In the genomic region with DNA sequence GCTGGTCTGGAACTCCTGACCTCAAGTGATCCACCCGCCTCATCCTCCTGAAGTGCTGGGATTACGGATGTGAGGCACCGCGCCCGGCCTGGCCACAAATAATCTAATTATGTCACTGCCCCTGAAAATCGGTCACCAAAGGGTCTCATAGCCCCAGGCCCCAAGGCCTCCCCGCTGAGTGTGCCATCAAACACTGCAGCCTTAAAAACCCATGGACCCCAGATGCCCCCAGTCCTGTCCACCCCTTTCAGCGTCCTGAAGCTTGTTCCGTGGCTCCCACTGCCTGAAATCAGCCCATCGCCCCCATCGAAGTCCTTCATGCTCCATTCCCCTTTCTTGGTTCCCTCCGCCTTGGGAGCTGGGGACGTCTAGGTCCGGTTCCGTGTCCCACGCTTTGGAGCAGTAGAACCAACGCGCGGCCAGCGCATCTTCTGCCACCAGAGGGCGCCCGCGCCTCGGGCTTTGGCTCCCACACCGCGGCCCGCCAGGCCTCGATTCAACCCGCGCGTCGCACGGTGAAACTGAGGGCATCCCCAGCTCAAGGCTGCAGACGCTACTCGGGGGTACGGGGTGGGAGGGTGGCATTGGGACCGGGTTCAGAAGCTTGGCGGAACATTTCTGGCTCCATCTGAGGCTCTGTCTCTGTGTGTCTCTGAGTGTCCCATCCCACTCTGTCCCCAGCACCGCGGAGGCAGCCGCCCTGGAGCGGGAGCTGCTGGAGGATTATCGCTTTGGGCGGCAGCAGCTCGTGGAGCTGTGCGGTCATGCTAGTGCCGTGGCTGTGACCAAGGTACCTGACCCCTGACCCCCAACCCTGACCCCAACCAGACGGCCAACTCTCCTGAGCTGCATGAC, we compare ENCODE assay signal across 8 cellular contexts. TPM values are rescaled to one million over a fixed set of nuclear protein-coding genes. Genes with fewer than 3 reads are reported as not detected.
DNase-seq lines count a peak whose midpoint lies in the region; ATAC-seq and TF ChIP-seq lines count a peak whose summit lies in the region.

No MANE protein-coding gene starts in this region.

- no peak for TF ChIP-seq POLR2A in transverse colon (IDR thresholded peaks at IDR 0.05)

- H3K36me3 ChIP-seq in DND-41 (ENCODE audit: insufficient read depth, low read length) (peaks cover 29% of the 10 kb centered on the region), transverse colon (peaks cover 0 to 8% (median 0%) of the 10 kb centered on the region in 4 donors)

- peak; percentile 75 for DNase-seq in DND-41
- DNase-seq in SK-MEL-5 (ENCODE audit: low read depth, low spot score): peak; percentile 54
- peak; percentile 78 to 90 (median 86) for DNase-seq in activated naive CD4-positive, alpha-beta T cell (lab: John Stamatoyannopoulos, UW)
- peak; percentile 89 for DNase-seq in glutamatergic neuron
- peak; percentile 77 to 98 (median 90) for DNase-seq in posterior cingulate gyrus
- peak; percentile 86 for DNase-seq in transverse colon

- ATAC-seq in DND-41 (ENCODE audit: insufficient read depth, low read depth) (peak; percentile 81), GM21526 (IDR thresholded peaks at IDR 0.05; ENCODE audit: low FRiP score, unreplicated experiment) (no peak)

- no peaks in the 10 kb centered on the region for H3K27me3 ChIP-seq in DND-41 (ENCODE audit: insufficient read depth, low read length, poor library complexity)
- peaks cover 7% of the 10 kb centered on the region for H3K27me3 ChIP-seq in transverse colon

- peak; percentile 77 for TF ChIP-seq RAD21 in Ishikawa (IDR thresholded peaks at IDR 0.05; ENCODE audit: low read depth)

- H3K4me2 ChIP-seq in DND-41 (ENCODE audit: insufficient read depth, low read length): peak overlapping the region; percentile 49

- intact Hi-C loops in posterior cingulate gyrus (cut with DNase I): loop anchor here (1.0 kb wide), 1 partner anchor 112 kb away; no protein-coding TSS in a partner anchor
- intact Hi-C loops in transverse colon (cut with DNase I; ENCODE audit: low total_unique reads): loop anchor here (2.0 to 10.0 kb wide), 2 partner anchors 115 to 423 kb away; no protein-coding TSS in a partner anchor

- peaks cover 8% of the 10 kb centered on the region for H3K4me1 ChIP-seq in DND-41 (ENCODE audit: insufficient read depth, low read length)
- peaks cover 0 to 10% (median 7%) of the 10 kb centered on the region in 4 donors for H3K4me1 ChIP-seq in transverse colon

- H3K9me3 ChIP-seq in DND-41 (ENCODE audit: insufficient read depth, low read length, severe bottlenecking): no peaks in the 10 kb centered on the region
- H3K9me3 ChIP-seq in transverse colon: no peaks in the 10 kb centered on the region

- H3K27ac ChIP-seq in DND-41 (ENCODE audit: low read length) (no peak overlapping the region), transverse colon (no peak overlapping the region)

- H3K9me3 Mint-ChIP-seq in glutamatergic neuron (ENCODE audit: unreplicated experiment): peaks cover 11% of the 10 kb centered on the region

- WGBS in transverse colon (ENCODE audit: low coverage in 1 of 2), 2 donors: 21 to 34% methylated on average over 6 to 48 of the region's 48 CpGs

- no peaks in the 10 kb centered on the region for H3K79me2 ChIP-seq in DND-41 (ENCODE audit: insufficient read depth, low read length)

- H2AFZ ChIP-seq in DND-41 (ENCODE audit: low read depth, low read length): no peak overlapping the region

- TF ChIP-seq CTCF in DND-41 (IDR thresholded peaks at IDR 0.05; ENCODE audit: borderline replicate concordance, extremely low read depth, low read length, poor library complexity, severe bottlenecking): peak; percentile 96
- peak; percentile 97 for TF ChIP-seq CTCF in glutamatergic neuron (IDR thresholded peaks at IDR 0.05; ENCODE audit: partially characterized antibody, unreplicated experiment)
- peak; percentile 95 to 98 (median 98) for TF ChIP-seq CTCF in transverse colon (IDR thresholded peaks at IDR 0.05)

- H3K27ac Mint-ChIP-seq in glutamatergic neuron (ENCODE audit: unreplicated experiment): peak overlapping the region; percentile 44

- H4K20me1 ChIP-seq in DND-41 (ENCODE audit: insufficient read depth, low read length): peaks cover 21% of the 10 kb centered on the region

- no peak overlapping the region for H3K4me3 Mint-ChIP-seq in glutamatergic neuron (ENCODE audit: unreplicated experiment)

- H3K4me3 ChIP-seq in DND-41 (ENCODE audit: low read depth in 1 of 2, low read length in 2 of 2): no peak overlapping the region; a peak in 1 of 4 replicates
- no peak overlapping the region for H3K4me3 ChIP-seq in transverse colon

- in situ Hi-C loops in SK-MEL-5 (cut with HindIII; ENCODE audit: low pct_unique_long_range_greater_than_20kb, low sequenced_read_pairs): no loop called here
- in situ Hi-C loops in transverse colon (cut with MboI; ENCODE audit: low pct_ligation_motif_present in 1 of 4, low pct_unique_long_range_greater_than_20kb in 1 of 4, low sequenced_read_pairs in 3 of 4): loop anchor here (5.0 to 25.0 kb wide), 5 partner anchors 105 to 755 kb away; a partner anchor contains a TSS

- H3K4me1 Mint-ChIP-seq in glutamatergic neuron (ENCODE audit: low read depth, unreplicated experiment): peaks cover 17% of the 10 kb centered on the region

- peak overlapping the region; percentile 18; the same call in 1 of the 2 replicates for H3K9ac ChIP-seq in DND-41 (ENCODE audit: low read depth, low read length)

- no peak for TF ChIP-seq EP300 in Ishikawa (IDR thresholded peaks at IDR 0.05; ENCODE audit: borderline replicate concordance)
- no peak for TF ChIP-seq EP300 in transverse colon (IDR thresholded peaks at IDR 0.05; ENCODE audit: low read depth)

- H3K36me3 Mint-ChIP-seq in glutamatergic neuron (ENCODE audit: unreplicated experiment): no peaks in the 10 kb centered on the region

- peaks cover 24% of the 10 kb centered on the region for H3K27me3 Mint-ChIP-seq in glutamatergic neuron (ENCODE audit: unreplicated experiment)

TF ChIP-seq in Ishikawa, 13 proteins besides CTCF, POLR2A, EP300 and RAD21:
- no peak for TF ChIP-seq TCF12 (IDR thresholded peaks at IDR 0.05; ENCODE audit: low read depth)
- TF ChIP-seq, protein P1, sequence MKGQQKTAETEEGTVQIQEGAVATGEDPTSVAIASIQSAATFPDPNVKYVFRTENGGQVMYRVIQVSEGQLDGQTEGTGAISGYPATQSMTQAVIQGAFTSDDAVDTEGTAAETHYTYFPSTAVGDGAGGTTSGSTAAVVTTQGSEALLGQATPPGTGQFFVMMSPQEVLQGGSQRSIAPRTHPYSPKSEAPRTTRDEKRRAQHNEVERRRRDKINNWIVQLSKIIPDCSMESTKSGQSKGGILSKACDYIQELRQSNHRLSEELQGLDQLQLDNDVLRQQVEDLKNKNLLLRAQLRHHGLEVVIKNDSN (IDR thresholded peaks at IDR 0.05): no peak
- no peak for TF ChIP-seq YY1 (IDR thresholded peaks at IDR 0.05; ENCODE audit: low read depth)
- TF ChIP-seq, protein P2, sequence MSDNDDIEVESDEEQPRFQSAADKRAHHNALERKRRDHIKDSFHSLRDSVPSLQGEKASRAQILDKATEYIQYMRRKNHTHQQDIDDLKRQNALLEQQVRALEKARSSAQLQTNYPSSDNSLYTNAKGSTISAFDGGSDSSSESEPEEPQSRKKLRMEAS (IDR thresholded peaks at IDR 0.05): no peak
- no peak for TF ChIP-seq CREB1 (IDR thresholded peaks at IDR 0.05; ENCODE audit: low read depth)
TF ChIP-seq in Ishikawa: peak in this region for 0.

RNA-seq across cellular contexts. Expression of a gene that starts 3.5 kb away (rescaled TPM):
- 0.08 and 0.32 TPM in 2 replicates for total RNA-seq in SK-MEL-5 (2014; rRNA removed; shearing (Covaris generic))
- 0.06 and 1.0 TPM in 2 replicates for polyA plus RNA-seq in SK-MEL-5 (2015; cell fraction: cytosol; rRNA removed)
- 16.2 and 22.7 TPM in 2 replicates for polyA plus RNA-seq in SK-MEL-5 (2015; cell fraction: nucleus; rRNA removed)
- 21.6 TPM for total RNA-seq in glutamatergic neuron (ENCODE audit: unreplicated experiment)
- 1 to 10 TPM; 3.5 to 6.0 (median 4.0) TPM for total RNA-seq in transverse colon

RNA-seq across cellular contexts. Expression of a gene that starts 5.9 kb away (rescaled TPM):
- not detected in 2 replicates for total RNA-seq in SK-MEL-5 (2014; rRNA removed; shearing (Covaris generic))
- 0.96 TPM in 1 of 2 replicates, not detected in the other for polyA plus RNA-seq in SK-MEL-5 (2015; cell fraction: cytosol; rRNA removed)
- polyA plus RNA-seq in SK-MEL-5 (2015; cell fraction: nucleus; rRNA removed): 0.05 and 0.11 TPM in 2 replicates
- total RNA-seq in glutamatergic neuron (ENCODE audit: unreplicated experiment): 40.9 TPM
- under 1 TPM in 1 of 4 donors, not detected in 3; 0.48 TPM for total RNA-seq in transverse colon

RNA-seq across cellular contexts. Expression of a gene that starts 16.2 kb away (rescaled TPM):
- total RNA-seq in SK-MEL-5 (2014; rRNA removed; shearing (Covaris generic)): 154 and 157 TPM in 2 replicates
- polyA plus RNA-seq in SK-MEL-5 (2015; cell fraction: cytosol; rRNA removed): 104 and 191 TPM in 2 replicates
- polyA plus RNA-seq in SK-MEL-5 (2015; cell fraction: nucleus; rRNA removed): 38.0 and 64.9 TPM in 2 replicates
- total RNA-seq in glutamatergic neuron (ENCODE audit: unreplicated experiment) (394 TPM), transverse colon (100 to 1,000 TPM in 1 of 4 donors, 10 to 100 TPM in 3; 21.1 to 100 (median 76.0) TPM)

RNA-seq across cellular contexts. Expression of a gene that starts 16.8 kb away (rescaled TPM):
- total RNA-seq in SK-MEL-5 (2014; rRNA removed; shearing (Covaris generic)): 1.4 and 1.7 TPM in 2 replicates
- polyA plus RNA-seq in SK-MEL-5 (2015; cell fraction: cytosol; rRNA removed): 3.6 and 5.5 TPM in 2 replicates
- polyA plus RNA-seq in SK-MEL-5 (2015; cell fraction: nucleus; rRNA removed): 9.7 and 10.2 TPM in 2 replicates
- total RNA-seq in glutamatergic neuron (ENCODE audit: unreplicated experiment) (1.7 TPM), transverse colon (10 to 100 TPM in 2 of 4 donors, 1 to 10 TPM in 2; 2.6 to 10.5 (median 6.8) TPM)

Comparison
In these comparisons a context has a peak if more than half of its experiments do, and no peak if none do; other contexts are left out.
1. RNA of a gene that starts 5.9 kb away (total RNA-seq): 40.9 TPM in glutamatergic neuron (single experiment); not detected in SK-MEL-5 and 0.48 TPM in transverse colon; every median in the first group is over 10 times any median in the second.
2. Peak in every context shown above with its lines, with median percentiles within 50 percentile points of each other: DNase-seq and CTCF ChIP-seq.